8 cellular contexts compared by ENCODE assay signal in the genomic region with DNA sequence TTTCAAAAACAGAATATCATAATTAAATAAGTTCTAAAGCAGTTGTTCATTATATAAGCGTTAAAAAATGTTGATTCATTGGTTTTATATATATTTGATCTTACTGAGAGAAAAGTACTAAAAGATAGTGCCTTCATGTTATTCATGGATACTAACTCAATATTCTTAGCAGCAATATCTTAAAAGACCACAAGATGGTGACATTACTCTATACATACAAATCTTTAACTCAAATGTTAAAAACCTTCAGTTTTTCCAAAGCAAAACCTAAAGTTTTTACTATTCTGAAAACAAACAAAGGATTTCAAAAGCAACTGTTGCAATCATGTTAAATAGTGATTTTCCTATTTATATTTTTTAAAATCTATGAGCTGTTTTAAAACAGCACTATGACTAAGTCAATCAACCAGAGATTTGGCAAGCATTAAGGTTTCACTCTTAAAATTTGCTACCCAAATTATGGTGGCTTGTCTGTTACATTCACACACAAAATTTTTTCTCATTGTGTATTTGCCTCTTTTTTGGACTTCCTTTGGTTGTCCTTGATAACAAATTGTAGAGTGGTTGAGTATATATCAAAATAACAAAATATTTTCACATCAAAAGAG. TPM values are rescaled to one million over a fixed set of nuclear protein-coding genes. Genes with fewer than 3 reads are reported as not detected.
A peak's percentile ranks its signal among the peaks of the same experiment; 100 is the strongest.
DNase-seq lines count a peak whose midpoint lies in the region; ATAC-seq and TF ChIP-seq lines count a peak whose summit lies in the region.

No MANE protein-coding gene starts in this region.

- BruUV-seq in OCI-LY7 (replicated peaks; lab: Mats Ljungman, UMichigan): no TSS peak

- H3K9me3 ChIP-seq in OCI-LY7 (ENCODE audit: low read length) (no peaks in the 10 kb centered on the region), stomach (no peaks in the 10 kb centered on the region)
- H3K9me3 ChIP-seq in CD8-positive, alpha-beta T cell (ENCODE audit: low read length): no peaks in the 10 kb centered on the region

- whole genome bisulfite sequencing in stomach, 5 donors: 3 to 12% (median 4%) methylated on average over 1 of the region's 1 CpG

- CTCF ChIA-PET in OCI-LY7 (lab: Charles Lee; ENCODE audit: unreplicated experiment): interaction anchor here (1.1 to 1.6 kb wide), 2 partner anchors 60 to 1046 kb away, joined by 4 read pairs; no protein-coding TSS in a partner anchor
- CTCF ChIA-PET in CD8-positive, alpha-beta T cell (lab: Charles Lee): no interaction called here

- intact Hi-C loops in OCI-LY7 (cut with micrococcal nuclease; ENCODE audit: unreplicated experiment): loop anchor here (1.0 to 5.0 kb wide), 5 partner anchors 39 to 1149 kb away; no protein-coding TSS in a partner anchor
- intact Hi-C loops in stomach (cut with DNase I; ENCODE audit: low total_unique reads): no loop called here
- intact Hi-C loops in CD8-positive, alpha-beta T cell (cut with DNase I, micrococcal nuclease): loop anchor here (2.0 to 5.0 kb wide), 2 partner anchors 1047 kb away; no protein-coding TSS in a partner anchor

- no peaks in the 10 kb centered on the region for H3K79me2 ChIP-seq in OCI-LY7 (ENCODE audit: insufficient read depth, low read depth, low read length)

- no peaks in the 10 kb centered on the region for H3K27me3 ChIP-seq in stomach
- no peaks in the 10 kb centered on the region for H3K27me3 ChIP-seq in CD8-positive, alpha-beta T cell (ENCODE audit: insufficient read depth, low read length)

- H3K27me3 Mint-ChIP-seq in CD8-positive, alpha-beta T cell (ENCODE audit: low read depth): no peaks in the 10 kb centered on the region

- no peaks in the 10 kb centered on the region for H3K9me2 ChIP-seq in OCI-LY7 (ENCODE audit: insufficient read depth, low read length)

- H3K9me3 Mint-ChIP-seq in CD8-positive, alpha-beta T cell: peaks cover 2% of the 10 kb centered on the region

- no peak overlapping the region for H3K4me3 Mint-ChIP-seq in CD8-positive, alpha-beta T cell

- H3K36me3 ChIP-seq in OCI-LY7 (ENCODE audit: insufficient read depth, low read length) (no peaks in the 10 kb centered on the region), stomach (no peaks in the 10 kb centered on the region)
- H3K36me3 ChIP-seq in CD8-positive, alpha-beta T cell (ENCODE audit: insufficient read depth, low read length): no peaks in the 10 kb centered on the region

- H3K36me3 Mint-ChIP-seq in CD8-positive, alpha-beta T cell: no peaks in the 10 kb centered on the region

- H3K4me1 ChIP-seq in OCI-LY7 (ENCODE audit: insufficient read depth, low read length, poor library complexity, severe bottlenecking): peaks cover 35% of the 10 kb centered on the region
- peaks cover 0 to 11% (median 3%) of the 10 kb centered on the region in 4 donors for H3K4me1 ChIP-seq in stomach
- no peaks in the 10 kb centered on the region for H3K4me1 ChIP-seq in CD8-positive, alpha-beta T cell (ENCODE audit: insufficient read depth, low read length)

- no peaks in the 10 kb centered on the region for H4K20me1 ChIP-seq in OCI-LY7 (ENCODE audit: insufficient read depth, low read length)

- no peak for TF ChIP-seq EP300 in stomach (IDR thresholded peaks at IDR 0.05)

- POLR2A ChIA-PET in OCI-LY7 (lab: Charles Lee): interaction anchor here (0.7 to 1.7 kb wide), 12 partner anchors 11 to 179 kb away, joined by 3 to 10 read pairs (median 4); no protein-coding TSS in a partner anchor
- POLR2A ChIA-PET in CD8-positive, alpha-beta T cell (lab: Charles Lee): no interaction called here

- TF ChIP-seq POLR2A in stomach (IDR thresholded peaks at IDR 0.05): no peak

- DNase-seq in DMS114 treated with DMSO at 0.1 percent for 48 hours (lab: John Stamatoyannopoulos, UW; ENCODE audit: unreplicated experiment) (peak; percentile 62), HCEC 1CT (peak; percentile 36), OCI-LY7 (ENCODE audit: low spot score) (peak; percentile 68), fibroblast of peridontal ligament (ENCODE audit: extremely low read depth) (peak; percentile 71), stomach (no peak)
- no peak for DNase-seq in CD8-positive, alpha-beta T cell

- peak overlapping the region; percentile 99 for H2AFZ ChIP-seq in OCI-LY7 (ENCODE audit: low read length)

- peak overlapping the region; percentile 67 for H3K4me2 ChIP-seq in OCI-LY7 (ENCODE audit: low read length)

- H3K4me3 ChIP-seq in OCI-LY7 (ENCODE audit: low read depth, low read length, poor library complexity, severe bottlenecking) (peak overlapping the region; percentile 34), stomach (no peak overlapping the region)
- H3K4me3 ChIP-seq in CD8-positive, alpha-beta T cell (ENCODE audit: low read depth, low read length): no peak overlapping the region

- ATAC-seq in HG02763 (IDR thresholded peaks at IDR 0.05; ENCODE audit: unreplicated experiment): no peak
- ATAC-seq in HG03520 (IDR thresholded peaks at IDR 0.05; ENCODE audit: unreplicated experiment): no peak
- no peak for ATAC-seq in CD8-positive, alpha-beta T cell

- TF ChIP-seq CTCF in OCI-LY7 (conservative IDR thresholded peaks at IDR 0.05; ENCODE audit: low read length): peak; percentile 93
- TF ChIP-seq CTCF in stomach (IDR thresholded peaks at IDR 0.05): peak in 5 of 7 experiments; percentile 21 to 60 (median 51)
- TF ChIP-seq CTCF in CD8-positive, alpha-beta T cell (IDR thresholded peaks at IDR 0.05): no peak

- no peaks in the 10 kb centered on the region for H3K4me1 Mint-ChIP-seq in CD8-positive, alpha-beta T cell (ENCODE audit: low read depth)

- H3K27ac ChIP-seq in OCI-LY7 (ENCODE audit: low read depth, low read length, poor library complexity, severe bottlenecking) (peak overlapping the region; percentile 88), stomach (no peak overlapping the region)
- no peak overlapping the region for H3K27ac ChIP-seq in CD8-positive, alpha-beta T cell (ENCODE audit: low read depth, low read length)

- H3K27ac Mint-ChIP-seq in CD8-positive, alpha-beta T cell: no peak overlapping the region

RNA-seq across cellular contexts. Expression of a gene that starts 50.1 kb away (rescaled TPM):
- not detected in 2 replicates for total RNA-seq in OCI-LY7 (2014; rRNA removed; shearing (Covaris generic))
- total RNA-seq in OCI-LY7 (2022) (not detected in 2 replicates), stomach (1 to 10 TPM in 2 of 5 donors, not detected in 3; 2.3 to 9.2 TPM)
- polyA plus RNA-seq in stomach: 1 to 10 TPM in 2 of 3 donors, not detected in 1; 1.1 to 6.8 TPM
- total RNA-seq in CD8-positive, alpha-beta T cell: not detected

Comparison
In these comparisons a context has a peak if more than half of its experiments do, and no peak if none do; other contexts are left out.
1. DNase-seq: peak in DMS114 treated with DMSO at 0.1 percent for 48 hours (single experiment), HCEC 1CT (single experiment), OCI-LY7 (single experiment) and fibroblast of peridontal ligament (single experiment); none in stomach (single experiment) and CD8-positive, alpha-beta T cell (0 of 7).